In the genomic region with DNA sequence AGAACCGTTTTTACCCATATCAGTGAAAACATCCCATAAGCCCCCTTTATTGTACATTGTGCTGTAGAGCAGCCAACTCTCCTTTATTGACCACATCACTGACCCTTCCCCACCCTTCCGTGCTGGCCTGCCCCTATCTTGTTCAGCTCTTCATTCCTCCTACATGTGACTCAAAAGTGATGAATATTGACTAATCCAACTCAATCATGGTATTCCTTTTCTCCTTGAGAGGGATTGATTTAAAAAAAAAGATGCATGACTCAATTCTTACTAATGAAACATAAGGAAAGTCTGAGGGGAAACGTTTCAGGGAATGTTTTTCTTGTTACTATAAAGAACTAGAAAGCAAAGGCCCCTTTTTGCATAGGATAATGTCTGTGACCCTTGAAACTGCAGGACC, we compare ENCODE assay signal across 30 cellular contexts.
DNase-seq lines count a peak whose midpoint lies in the region; ATAC-seq and TF ChIP-seq lines count a peak whose summit lies in the region.
"Had no signal": no experiment of that assay in that cellular context is flagged by ENCODE, and none has a peak within 500 bp of the region (broad histone marks: within the 10 kb centered on the region; RNA-seq: fewer than 3 reads in every experiment).

No MANE protein-coding gene starts in this region.

- H3K27me3 ChIP-seq in brain microvascular endothelial cell (replicated peaks) (no peaks in the 10 kb centered on the region), osteoblast (ENCODE audit: insufficient read depth, low read length) (no peaks in the 10 kb centered on the region)
- H3K27me3 ChIP-seq: BLaER1, Peyer's patch, SJCRH30, tibial nerve had no signal

- H3K4me2 ChIP-seq in osteoblast (ENCODE audit: insufficient read depth, low read length), result no peak overlapping the region
- H3K4me2 ChIP-seq: BLaER1, GM23338 had no signal

- H3K4me3 ChIP-seq in brain microvascular endothelial cell (ENCODE audit: low read depth, low read length) (no peak overlapping the region), osteoblast (ENCODE audit: insufficient read depth, low read length) (no peak overlapping the region)
- H3K4me3 ChIP-seq: BLaER1, esophagus muscularis mucosa, gastroesophageal sphincter, GM23338, lower lobe of right lung, Peyer's patch, SJCRH30, tibial nerve had no signal

- H3K27me3 Mint-ChIP-seq in stimulated activated naive B cell treated with anti-CD40 and anti-IgM and Interleukin-4, amounts not matched to agents 10 μg/mL and 1 μg/mL and 100 μg/mL, for 72 hours, result no peaks in the 10 kb centered on the region
- H3K27me3 Mint-ChIP-seq: activated CD8-positive, alpha-beta memory T cell treated with anti-CD3 and anti-CD28 coated beads, Interleukin-2, amount 10 ng/mL, durations not matched to agents 7 days and 5 days; dendritic cell treated with granulocyte-macrophage colony-stimulating factor and Interleukin-4, amounts not matched to agents 40 ng/mL and 50 ng/mL, for 4 days had no signal

- no peak overlapping the region for H2AFZ ChIP-seq in osteoblast (ENCODE audit: low read length)
- H2AFZ ChIP-seq: GM23338 had no signal

- H4K20me1 ChIP-seq in osteoblast (ENCODE audit: insufficient read depth, low read length), result no peaks in the 10 kb centered on the region
- H4K20me1 ChIP-seq: BLaER1 had no signal

- H3K36me3 Mint-ChIP-seq in stimulated activated naive B cell treated with anti-CD40 and anti-IgM and Interleukin-4, amounts not matched to agents 10 μg/mL and 1 μg/mL and 100 μg/mL, for 72 hours, result no peaks in the 10 kb centered on the region
- H3K36me3 Mint-ChIP-seq: activated CD8-positive, alpha-beta memory T cell treated with anti-CD3 and anti-CD28 coated beads, Interleukin-2, amount 10 ng/mL, durations not matched to agents 7 days and 5 days; naive thymus-derived CD8-positive, alpha-beta T cell had no signal

- peaks cover 7% of the 10 kb centered on the region for H3K4me1 ChIP-seq in osteoblast (ENCODE audit: insufficient read depth, low read length)
- H3K4me1 ChIP-seq: BLaER1, esophagus muscularis mucosa, gastroesophageal sphincter, lower lobe of right lung, Peyer's patch, SJCRH30, tibial nerve had no signal

- no peaks in the 10 kb centered on the region for H3K36me3 ChIP-seq in brain microvascular endothelial cell (replicated peaks)
- H3K36me3 ChIP-seq in osteoblast (ENCODE audit: insufficient read depth, low read length), result no peaks in the 10 kb centered on the region
- H3K36me3 ChIP-seq: BLaER1, esophagus muscularis mucosa, gastroesophageal sphincter, lower lobe of right lung, Peyer's patch, SJCRH30, tibial nerve had no signal

- no peaks in the 10 kb centered on the region for H3K79me2 ChIP-seq in osteoblast (ENCODE audit: insufficient read depth, low read length)

- DNase-seq in ELR (ENCODE audit: low read depth), result peak; percentile 94
- DNase-seq in LHCN-M2 (ENCODE audit: low read depth), result peak; percentile 54
- DNase-seq in brain microvascular endothelial cell, result peak; percentile 14
- peak; percentile 39 for DNase-seq in osteoblast (ENCODE audit: insufficient read length, low spot score, missing footprints)
- no peak for DNase-seq in stimulated activated naive B cell treated with anti-CD40 and anti-IgM and Interleukin-4, amounts not matched to agents 10 μg/mL and 1 μg/mL and 100 μg/mL, for 72 hours
- DNase-seq in activated CD4-positive, alpha-beta T cell treated with anti-CD3 and anti-CD28 coated beads for 1 hour, result no peak
- DNase-seq in caudate nucleus (lab: John Stamatoyannopoulos, UW), result no peak
- DNase-seq: ACHN; activated CD8-positive, alpha-beta memory T cell treated with anti-CD3 and anti-CD28 coated beads, Interleukin-2, amount 10 ng/mL, durations not matched to agents 7 days and 5 days; activated T-cell treated with anti-CD3 and anti-CD28 coated beads, Interleukin-2, amount 50 U/mL, for 4 hours; endodermal cell; Karpas-422; lower lobe of right lung; naive thymus-derived CD8-positive, alpha-beta T cell; NCI-H146; NCI-H2107; Peyer's patch; SJCRH30; stimulated activated CD4-positive, alpha-beta T cell treated with anti-CD3 and anti-CD28 coated beads, Interleukin-4, amount 100 ng/mL, for 24 hours had no signal

- H3K4me1 Mint-ChIP-seq in stimulated activated naive B cell treated with anti-CD40 and anti-IgM and Interleukin-4, amounts not matched to agents 10 μg/mL and 1 μg/mL and 100 μg/mL, for 72 hours, result no peaks in the 10 kb centered on the region
- H3K4me1 Mint-ChIP-seq: activated CD8-positive, alpha-beta memory T cell treated with anti-CD3 and anti-CD28 coated beads, Interleukin-2, amount 10 ng/mL, durations not matched to agents 7 days and 5 days; endodermal cell; naive thymus-derived CD8-positive, alpha-beta T cell had no signal

- peaks cover 0 to 3% of the 10 kb centered on the region in 2 donors for H3K9me3 Mint-ChIP-seq in stimulated activated naive B cell treated with anti-CD40 and anti-IgM and Interleukin-4, amounts not matched to agents 10 μg/mL and 1 μg/mL and 100 μg/mL, for 72 hours
- H3K9me3 Mint-ChIP-seq: activated T-cell treated with anti-CD3 and anti-CD28 coated beads, Interleukin-2, amount 50 U/mL, for 4 hours; endodermal cell; GM23338 had no signal

- peak overlapping the region; percentile 13 for H3K27ac ChIP-seq in brain microvascular endothelial cell
- no peak overlapping the region for H3K27ac ChIP-seq in osteoblast (ENCODE audit: low read depth, low read length)
- no peak overlapping the region for H3K27ac ChIP-seq in caudate nucleus (ENCODE audit: low read depth, low read length)
- H3K27ac ChIP-seq: BLaER1, esophagus muscularis mucosa, gastroesophageal sphincter, HL-60, lower lobe of right lung, Peyer's patch, SJCRH30, tibial nerve had no signal

- no peak overlapping the region for H3K4me3 Mint-ChIP-seq in stimulated activated naive B cell treated with anti-CD40 and anti-IgM and Interleukin-4, amounts not matched to agents 10 μg/mL and 1 μg/mL and 100 μg/mL, for 72 hours
- H3K4me3 Mint-ChIP-seq: activated CD8-positive, alpha-beta memory T cell treated with anti-CD3 and anti-CD28 coated beads, Interleukin-2, amount 10 ng/mL, durations not matched to agents 7 days and 5 days; activated T-cell treated with anti-CD3 and anti-CD28 coated beads, Interleukin-2, amount 50 U/mL, for 4 hours; dendritic cell treated with granulocyte-macrophage colony-stimulating factor and Interleukin-4, amounts not matched to agents 40 ng/mL and 50 ng/mL, for 4 days; endodermal cell; GM23338; naive thymus-derived CD8-positive, alpha-beta T cell had no signal

- no peaks in the 10 kb centered on the region for H3K9me3 ChIP-seq in osteoblast (ENCODE audit: low read depth, low read length)
- H3K9me3 ChIP-seq: BLaER1, esophagus muscularis mucosa, gastroesophageal sphincter, lower lobe of right lung, Peyer's patch, SJCRH30, tibial nerve had no signal

- no peak for TF ChIP-seq CTCF in brain microvascular endothelial cell (IDR thresholded peaks at IDR 0.05; ENCODE audit: low read depth, low read length, missing control alignments)
- no peak for TF ChIP-seq CTCF in osteoblast (IDR thresholded peaks at IDR 0.05; ENCODE audit: extremely low read depth, low read depth, low read length)

- ATAC-seq in stimulated activated naive B cell treated with anti-CD40 and anti-IgM and Interleukin-4, amounts not matched to agents 10 μg/mL and 1 μg/mL and 100 μg/mL, for 72 hours (replicated peaks), result no peak
- no peak for ATAC-seq in GM19395 (IDR thresholded peaks at IDR 0.05; ENCODE audit: unreplicated experiment)
- ATAC-seq: activated CD8-positive, alpha-beta memory T cell treated with anti-CD3 and anti-CD28 coated beads, Interleukin-2, amount 10 ng/mL, durations not matched to agents 7 days and 5 days; activated T-cell treated with anti-CD3 and anti-CD28 coated beads, Interleukin-2, amount 50 U/mL, for 4 hours; gastroesophageal sphincter; GM23338; HepG2; lower lobe of right lung; naive thymus-derived CD8-positive, alpha-beta T cell; sciatic nerve had no signal

- in situ Hi-C loops in brain microvascular endothelial cell (cut with HindIII; ENCODE audit: low pct_ligation_motif_present, low sequenced_read_pairs), result no loop called here

- no peak overlapping the region for H3K27ac Mint-ChIP-seq in stimulated activated naive B cell treated with anti-CD40 and anti-IgM and Interleukin-4, amounts not matched to agents 10 μg/mL and 1 μg/mL and 100 μg/mL, for 72 hours
- H3K27ac Mint-ChIP-seq: activated CD8-positive, alpha-beta memory T cell treated with anti-CD3 and anti-CD28 coated beads, Interleukin-2, amount 10 ng/mL, durations not matched to agents 7 days and 5 days; dendritic cell treated with granulocyte-macrophage colony-stimulating factor and Interleukin-4, amounts not matched to agents 40 ng/mL and 50 ng/mL, for 4 days; endodermal cell; GM23338; naive thymus-derived CD8-positive, alpha-beta T cell; progenitor cell of endocrine pancreas had no signal

Comparison
In these comparisons a context has a peak if more than half of its experiments do, and no peak if none do; other contexts are left out.
1. DNase-seq: peak in ELR (single experiment), LHCN-M2 (single experiment), brain microvascular endothelial cell (single experiment) and osteoblast (single experiment); none in stimulated activated naive B cell treated with anti-CD40 and anti-IgM and Interleukin-4, amounts not matched to agents 10 μg/mL and 1 μg/mL and 100 μg/mL, for 72 hours (single experiment), activated CD4-positive, alpha-beta T cell treated with anti-CD3 and anti-CD28 coated beads for 1 hour (single experiment) and caudate nucleus (0 of 61).